Comparison of ENCODE assay signal across 8 cellular contexts in the genomic region with DNA sequence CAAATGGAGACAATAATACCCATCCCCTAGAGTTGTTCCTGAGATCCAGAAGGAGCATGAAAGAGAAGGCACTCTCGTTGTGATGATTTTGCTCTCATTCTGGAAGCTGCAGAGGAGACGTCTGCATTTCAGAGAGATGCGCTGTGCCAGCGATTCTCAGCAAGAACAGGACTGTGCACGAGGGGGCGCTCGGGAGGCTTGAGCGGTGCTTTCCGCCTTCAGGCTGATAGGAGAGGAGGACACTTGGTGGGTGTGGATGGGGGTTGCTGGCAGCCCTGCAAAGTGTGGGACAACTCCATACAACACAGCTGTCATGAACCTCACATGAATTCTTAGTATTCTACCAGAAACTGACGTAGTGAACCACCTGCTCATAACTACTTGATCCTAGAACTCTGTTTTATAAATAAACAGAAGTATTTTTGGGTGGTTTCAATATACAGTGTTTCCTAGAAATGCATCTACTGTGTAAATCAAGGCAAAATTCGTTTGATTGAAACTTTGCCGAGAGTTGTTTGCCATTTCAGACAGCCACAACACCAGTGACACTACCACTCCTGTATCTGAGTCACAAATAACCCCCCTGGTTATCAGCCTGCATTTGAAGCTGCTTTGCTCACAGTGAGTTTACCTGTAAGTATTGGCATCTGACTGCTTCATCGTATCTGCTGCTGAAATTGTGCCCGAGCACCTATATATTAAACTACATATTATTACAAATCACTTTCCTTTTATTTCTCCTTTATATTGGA. TPM values are rescaled to one million over a fixed set of nuclear protein-coding genes. Genes with fewer than 3 reads are reported as not detected.
DNase-seq lines count a peak whose midpoint lies in the region; ATAC-seq and TF ChIP-seq lines count a peak whose summit lies in the region.

No MANE protein-coding gene starts in this region.

- intact Hi-C loops in activated T-helper 1 cell treated with anti-CD3 and anti-CD28 coated beads, Interleukin-12 subunit alpha, Interleukin-12 subunit beta, Interleukin-2, Interleukin-4 antibody, amounts not matched to agents 30 ng/mL and 10 ng/mL and 1 ng/mL, durations not matched to agents 14 hours and 24 hours and 36 hours (cut with micrococcal nuclease), result loop anchor here (1.0 kb wide), 2 partner anchors 94 to 181 kb away; no protein-coding TSS in a partner anchor

- CTCF ChIA-PET in CD8-positive, alpha-beta memory T cell (lab: Charles Lee), result interaction anchor here (1.0 to 2.1 kb wide), 7 partner anchors 8 to 173 kb away, joined by 3 to 6 read pairs (median 4); no protein-coding TSS in a partner anchor

- no peak overlapping the region for H3K4me3 Mint-ChIP-seq in CD8-positive, alpha-beta memory T cell
- no peak overlapping the region for H3K4me3 Mint-ChIP-seq in activated T-helper 1 cell treated with anti-CD3 and anti-CD28 coated beads, Interleukin-12 subunit alpha, Interleukin-12 subunit beta, Interleukin-2, Interleukin-4 antibody, amounts not matched to agents 30 ng/mL and 10 ng/mL and 1 ng/mL, durations not matched to agents 14 hours and 24 hours and 36 hours

- no peak overlapping the region for H3K27ac ChIP-seq in CD8-positive, alpha-beta memory T cell (ENCODE audit: low read depth, low read length)
- H3K27ac ChIP-seq in neutrophil (no peak overlapping the region), substantia nigra (ENCODE audit: low read depth, low read length, poor library complexity, severe bottlenecking) (no peak overlapping the region)

- H3K27me3 ChIP-seq in CD8-positive, alpha-beta memory T cell (ENCODE audit: insufficient read depth, low read length, poor library complexity, severe bottlenecking), result peaks cover 5% of the 10 kb centered on the region
- H3K27me3 ChIP-seq in neutrophil, result peaks cover 13% of the 10 kb centered on the region

- peak; percentile 77 for ATAC-seq in GM21367 (IDR thresholded peaks at IDR 0.05; ENCODE audit: unreplicated experiment)

- peaks cover 12 to 52% of the 10 kb centered on the region in 2 donors for H3K27me3 Mint-ChIP-seq in CD8-positive, alpha-beta memory T cell
- H3K27me3 Mint-ChIP-seq in activated T-helper 1 cell treated with anti-CD3 and anti-CD28 coated beads, Interleukin-12 subunit alpha, Interleukin-12 subunit beta, Interleukin-2, Interleukin-4 antibody, amounts not matched to agents 30 ng/mL and 10 ng/mL and 1 ng/mL, durations not matched to agents 14 hours and 24 hours and 36 hours (ENCODE audit: insufficient read depth), result peaks cover 20% of the 10 kb centered on the region

- H3K9me3 Mint-ChIP-seq in CD8-positive, alpha-beta memory T cell, result no peaks in the 10 kb centered on the region
- no peaks in the 10 kb centered on the region for H3K9me3 Mint-ChIP-seq in activated T-helper 1 cell treated with anti-CD3 and anti-CD28 coated beads, Interleukin-12 subunit alpha, Interleukin-12 subunit beta, Interleukin-2, Interleukin-4 antibody, amounts not matched to agents 30 ng/mL and 10 ng/mL and 1 ng/mL, durations not matched to agents 14 hours and 24 hours and 36 hours

- peak; percentile 17 for TF ChIP-seq CTCF in neutrophil (IDR thresholded peaks at IDR 0.05)

- no peaks in the 10 kb centered on the region for H3K36me3 ChIP-seq in CD8-positive, alpha-beta memory T cell (ENCODE audit: insufficient read depth, low read length)
- no peaks in the 10 kb centered on the region for H3K36me3 ChIP-seq in neutrophil

- no peaks in the 10 kb centered on the region for H3K9me3 ChIP-seq in CD8-positive, alpha-beta memory T cell (ENCODE audit: low read length)
- no peaks in the 10 kb centered on the region for H3K9me3 ChIP-seq in neutrophil

- POLR2A ChIA-PET in CD8-positive, alpha-beta memory T cell (lab: Charles Lee), result no interaction called here

- no peak overlapping the region for H3K4me3 ChIP-seq in CD8-positive, alpha-beta memory T cell (ENCODE audit: low read length)
- H3K4me3 ChIP-seq in neutrophil (ENCODE audit: low read depth in 1 of 2, low read length in 1 of 2), result no peak overlapping the region

- no peaks in the 10 kb centered on the region for H3K36me3 Mint-ChIP-seq in CD8-positive, alpha-beta memory T cell
- no peaks in the 10 kb centered on the region for H3K36me3 Mint-ChIP-seq in activated T-helper 1 cell treated with anti-CD3 and anti-CD28 coated beads, Interleukin-12 subunit alpha, Interleukin-12 subunit beta, Interleukin-2, Interleukin-4 antibody, amounts not matched to agents 30 ng/mL and 10 ng/mL and 1 ng/mL, durations not matched to agents 14 hours and 24 hours and 36 hours (ENCODE audit: low read depth)

- peaks cover 5 to 15% (median 7%) of the 10 kb centered on the region in 3 donors for H3K4me1 Mint-ChIP-seq in CD8-positive, alpha-beta memory T cell
- peaks cover 12% of the 10 kb centered on the region for H3K4me1 Mint-ChIP-seq in activated T-helper 1 cell treated with anti-CD3 and anti-CD28 coated beads, Interleukin-12 subunit alpha, Interleukin-12 subunit beta, Interleukin-2, Interleukin-4 antibody, amounts not matched to agents 30 ng/mL and 10 ng/mL and 1 ng/mL, durations not matched to agents 14 hours and 24 hours and 36 hours (ENCODE audit: low read depth)

- no peaks in the 10 kb centered on the region for H3K4me1 ChIP-seq in CD8-positive, alpha-beta memory T cell (ENCODE audit: insufficient read depth, low read length)
- H3K4me1 ChIP-seq in neutrophil (ENCODE audit: control insufficient read depth in 1 of 2, insufficient read depth in 1 of 2, low read depth in 1 of 2, low read length in 1 of 2), result peaks cover 3 to 5% of the 10 kb centered on the region in 2 experiments

- H3K27ac Mint-ChIP-seq in CD8-positive, alpha-beta memory T cell, result peak overlapping the region in 1 of 8 donors; percentile 74
- H3K27ac Mint-ChIP-seq in activated T-helper 1 cell treated with anti-CD3 and anti-CD28 coated beads, Interleukin-12 subunit alpha, Interleukin-12 subunit beta, Interleukin-2, Interleukin-4 antibody, amounts not matched to agents 30 ng/mL and 10 ng/mL and 1 ng/mL, durations not matched to agents 14 hours and 24 hours and 36 hours, result peak overlapping the region; percentile 25

- peak; percentile 55 to 77 (median 58) for DNase-seq in CD8-positive, alpha-beta memory T cell
- peak; percentile 42 for DNase-seq in KG1 (lab: John Stamatoyannopoulos, UW)
- peak; percentile 67 for DNase-seq in RKO (ENCODE audit: low spot score)
- DNase-seq in activated T-helper 1 cell treated with anti-CD3 and anti-CD28 coated beads, Interleukin-12 subunit alpha, Interleukin-12 subunit beta, Interleukin-2, Interleukin-4 antibody, amounts not matched to agents 30 ng/mL and 10 ng/mL and 1 ng/mL, durations not matched to agents 14 hours and 24 hours and 36 hours (ENCODE audit: low spot score), result peak; percentile 64
- DNase-seq in fibroblast of the conjunctiva (ENCODE audit: low read depth), result peak; percentile 30
- DNase-seq in substantia nigra (lab: John Stamatoyannopoulos, UW), result peak in 44 of 49 donors; percentile 2 to 80 (median 44)

RNA-seq across cellular contexts. Expression of a gene that starts 39.5 kb away (rescaled TPM):
- not detected for total RNA-seq in CD8-positive, alpha-beta memory T cell
- not detected for polyA plus RNA-seq in CD8-positive, alpha-beta memory T cell
- total RNA-seq in activated T-helper 1 cell treated with anti-CD3 and anti-CD28 coated beads, Interleukin-12 subunit alpha, Interleukin-12 subunit beta, Interleukin-2, Interleukin-4 antibody, amounts not matched to agents 30 ng/mL and 10 ng/mL and 1 ng/mL, durations not matched to agents 14 hours and 24 hours and 36 hours, result not detected in 2 replicates
